In genomic region chr10:124477614-124478363, GRCh38 we compare ENCODE assay signal across 1 cellular context.
TF ChIP-seq lines count a peak whose summit lies in the region.

No MANE protein-coding gene starts in this region.

TF ChIP-seq in HepG2, 621 proteins besides CTCF, POLR2A, EP300 and RAD21 (continued from another document and continues in another):
- TF ChIP-seq USF2 (IDR thresholded peaks at IDR 0.05; ENCODE audit: low read depth, low read length) (no peak), USF2 (CRISPR knock-in tag; IDR thresholded peaks at IDR 0.05; ENCODE audit: borderline replicate concordance) (no peak), PPARG (CRISPR knock-in tag; conservative IDR thresholded peaks at IDR 0.05) (no peak), IKZF5 (CRISPR knock-in tag; IDR thresholded peaks at IDR 0.05) (no peak), FUBP1 (CRISPR knock-in tag; IDR thresholded peaks at IDR 0.05; ENCODE audit: borderline replicate concordance) (no peak), XRCC5 (optimal IDR thresholded peaks at IDR 0.05; ENCODE audit: low read length) (peak; percentile 32), ZKSCAN1 (IDR thresholded peaks at IDR 0.05; ENCODE audit: low read length) (peak; percentile 55), SAP130 (CRISPR knock-in tag; IDR thresholded peaks at IDR 0.05; ENCODE audit: low read depth) (peak; percentile 53; the same call in 1 of the 2 replicates), ELF3 (CRISPR knock-in tag; IDR thresholded peaks at IDR 0.05) (no peak), ZNF687 (CRISPR knock-in tag; IDR thresholded peaks at IDR 0.05) (peak; percentile 47), BCLAF1 (IDR thresholded peaks at IDR 0.05) (no peak), ZNF343 (CRISPR knock-in tag; IDR thresholded peaks at IDR 0.05) (no peak), PRDM4 (CRISPR knock-in tag; IDR thresholded peaks at IDR 0.05; ENCODE audit: borderline replicate concordance) (no peak), RXRB (CRISPR knock-in tag; IDR thresholded peaks at IDR 0.05; ENCODE audit: borderline replicate concordance) (no peak), TBX2 (CRISPR knock-in tag; IDR thresholded peaks at IDR 0.05; ENCODE audit: borderline replicate concordance) (peak; percentile 39; the same call in 1 of the 2 replicates), MEIS2 (CRISPR knock-in tag; IDR thresholded peaks at IDR 0.05) (0 out of 2 replicates have a peak, but pooled peaks have one; percentile 37), RXRA (CRISPR knock-in tag; IDR thresholded peaks at IDR 0.05) (peak; percentile 36; the same call in 1 of the 2 replicates), CSRNP1 (CRISPR knock-in tag; IDR thresholded peaks at IDR 0.05) (0 out of 2 replicates have a peak, but pooled peaks have one; percentile 59), UBTF (CRISPR knock-in tag; IDR thresholded peaks at IDR 0.05) (peak; percentile 30; the same call in 1 of the 2 replicates), RARA (CRISPR knock-in tag; IDR thresholded peaks at IDR 0.05) (peak; percentile 54; the same call in 1 of the 2 replicates), MAFG (CRISPR knock-in tag; IDR thresholded peaks at IDR 0.05) (no peak), ZNF879 (CRISPR knock-in tag; IDR thresholded peaks at IDR 0.05) (no peak), ZNF292 (CRISPR knock-in tag; IDR thresholded peaks at IDR 0.05; ENCODE audit: borderline replicate concordance, low read depth) (peak; percentile 62; the same call in 1 of the 2 replicates), ZNF501 (CRISPR knock-in tag; IDR thresholded peaks at IDR 0.05) (no peak), ZNF747 (CRISPR knock-in tag; IDR thresholded peaks at IDR 0.05; ENCODE audit: borderline replicate concordance) (no peak), MEF2D (CRISPR knock-in tag; IDR thresholded peaks at IDR 0.05) (0 out of 2 replicates have a peak, but pooled peaks have one; percentile 16), TAF15 (IDR thresholded peaks at IDR 0.05; ENCODE audit: low read depth, low read length, poor library complexity, severe bottlenecking) (no peak), ZSCAN9 (CRISPR knock-in tag; IDR thresholded peaks at IDR 0.05; ENCODE audit: borderline replicate concordance) (no peak), HNF1B (CRISPR knock-in tag; IDR thresholded peaks at IDR 0.05) (0 out of 2 replicates have a peak, but pooled peaks have one; percentile 13)
